ENCODE assay signal across 8 cellular contexts in genomic region chr5:177086918-177087706, GRCh38. TPM values are rescaled to one million over a fixed set of nuclear protein-coding genes. Genes with fewer than 3 reads are reported as not detected.
A peak's percentile ranks its signal among the peaks of the same experiment; 100 is the strongest.
DNase-seq lines count a peak whose midpoint lies in the region; ATAC-seq and TF ChIP-seq lines count a peak whose summit lies in the region.

No MANE protein-coding gene starts in this region.

- peak; percentile 69 to 79 for TF ChIP-seq CTCF in GM23338 (conservative IDR thresholded peaks at IDR 0.05; ENCODE audit: low read depth in 2 of 2)
- TF ChIP-seq CTCF in endodermal cell (conservative IDR thresholded peaks at IDR 0.05) = peak; percentile 99
- peak; percentile 72 to 92 (median 78) for TF ChIP-seq CTCF in nephron (IDR thresholded peaks at IDR 0.05; ENCODE audit: unreplicated experiment in 3 of 3)

- H3K27me3 ChIP-seq in GM23338 (ENCODE audit: insufficient read depth) = no peaks in the 10 kb centered on the region
- H3K27me3 ChIP-seq in endodermal cell (ENCODE audit: control insufficient read depth, insufficient read depth, low read length, poor library complexity, severe bottlenecking) = no peaks in the 10 kb centered on the region

- H3K27ac Mint-ChIP-seq in GM23338 = no peak overlapping the region
- peak overlapping the region; percentile 83 for H3K27ac Mint-ChIP-seq in endodermal cell
- H3K27ac Mint-ChIP-seq in nephron = peak overlapping the region; percentile 86 to 92 (median 91)
- no peak overlapping the region for H3K27ac Mint-ChIP-seq in stimulated activated naive CD8-positive, alpha-beta T cell treated with anti-CD3 and anti-CD28 coated beads, Interleukin-15, amount 100 ng/mL, for 72 hours

- H2AFZ ChIP-seq in GM23338 = peak overlapping the region; percentile 43; the same call in 1 of the 2 replicates

- H3K4me1 ChIP-seq in GM23338 (ENCODE audit: insufficient read depth) (peaks cover 24% of the 10 kb centered on the region), endodermal cell (ENCODE audit: control insufficient read depth, insufficient read depth, low read length) (no peaks in the 10 kb centered on the region)

- no peaks in the 10 kb centered on the region for H3K9me3 ChIP-seq in endodermal cell (ENCODE audit: control insufficient read depth, low read length)

- ATAC-seq in GM23338 (peak; percentile 82), HG03039 (IDR thresholded peaks at IDR 0.05; ENCODE audit: unreplicated experiment) (no peak)
- peak; percentile 91 for ATAC-seq in stimulated activated naive CD8-positive, alpha-beta T cell treated with anti-CD3 and anti-CD28 coated beads, Interleukin-15, amount 100 ng/mL, for 72 hours

- H3K79me2 ChIP-seq in GM23338 (replicated peaks; ENCODE audit: insufficient read depth) = peaks cover 22% of the 10 kb centered on the region

- H3K4me1 Mint-ChIP-seq in GM23338 = peaks cover 31% of the 10 kb centered on the region
- H3K4me1 Mint-ChIP-seq in endodermal cell = peaks cover 36% of the 10 kb centered on the region
- peaks cover 34% of the 10 kb centered on the region for H3K4me1 Mint-ChIP-seq in nephron
- H3K4me1 Mint-ChIP-seq in stimulated activated naive CD8-positive, alpha-beta T cell treated with anti-CD3 and anti-CD28 coated beads, Interleukin-15, amount 100 ng/mL, for 72 hours = peaks cover 13% of the 10 kb centered on the region

- H3K4me3 Mint-ChIP-seq in GM23338 = peak overlapping the region; percentile 71
- H3K4me3 Mint-ChIP-seq in endodermal cell = peak overlapping the region; percentile 72
- peak overlapping the region; percentile 79 to 88 (median 88) for H3K4me3 Mint-ChIP-seq in nephron
- peak overlapping the region in 1 of 2 donors; percentile 61 for H3K4me3 Mint-ChIP-seq in stimulated activated naive CD8-positive, alpha-beta T cell treated with anti-CD3 and anti-CD28 coated beads, Interleukin-15, amount 100 ng/mL, for 72 hours

- H3K36me3 ChIP-seq in GM23338 (ENCODE audit: insufficient read depth) (peaks cover 5% of the 10 kb centered on the region), endodermal cell (ENCODE audit: control insufficient read depth, insufficient read depth, low read length) (no peaks in the 10 kb centered on the region)

- H3K4me3 ChIP-seq in GM08714 (ENCODE audit: low read length) = peak overlapping the region; percentile 45; the same call in 1 of the 2 replicates
- peak overlapping the region; percentile 95 for H3K4me3 ChIP-seq in GM23338
- peak overlapping the region; percentile 80 for H3K4me3 ChIP-seq in endodermal cell (ENCODE audit: low read length)

- H3F3A ChIP-seq in GM23338 (replicated peaks; ENCODE audit: low read depth) = peaks cover 17% of the 10 kb centered on the region

- 5% methylated on average over 11 to 60 of the region's 60 CpGs for WGBS in endodermal cell (ENCODE audit: insufficient coverage in 1 of 2, insufficient read length in 1 of 2), 2 experiments

- peaks cover 11% of the 10 kb centered on the region for H3K27me3 Mint-ChIP-seq in GM23338 (ENCODE audit: insufficient read depth, low read depth, poor library complexity)
- H3K27me3 Mint-ChIP-seq in endodermal cell (ENCODE audit: insufficient read depth) = peaks cover 1% of the 10 kb centered on the region
- H3K27me3 Mint-ChIP-seq in nephron (ENCODE audit: low read depth) = peaks cover 14% of the 10 kb centered on the region
- peaks cover 62% of the 10 kb centered on the region for H3K27me3 Mint-ChIP-seq in stimulated activated naive CD8-positive, alpha-beta T cell treated with anti-CD3 and anti-CD28 coated beads, Interleukin-15, amount 100 ng/mL, for 72 hours

- H3K4me2 ChIP-seq in GM23338 = peak overlapping the region; percentile 98

- DNase-seq in GM23338 (ENCODE audit: low spot score) = peak; percentile 83
- peak; percentile 27 for DNase-seq in NCI-H1105 (lab: John Stamatoyannopoulos, UW)
- DNase-seq in activated CD4-positive, alpha-beta T cell treated with anti-CD3 and anti-CD28 coated beads, Interleukin-2, amount 50 U/mL, for 4 hours = peak; percentile 45 to 50
- peak; percentile 95 for DNase-seq in endodermal cell
- peak; percentile 70 to 76 for DNase-seq in stimulated activated naive CD8-positive, alpha-beta T cell treated with anti-CD3 and anti-CD28 coated beads, Interleukin-15, amount 100 ng/mL, for 72 hours

- H3K36me3 Mint-ChIP-seq in GM23338 (ENCODE audit: low read depth) = peaks cover 20% of the 10 kb centered on the region
- peaks cover 27% of the 10 kb centered on the region for H3K36me3 Mint-ChIP-seq in endodermal cell (ENCODE audit: low read depth)
- peaks cover 9% of the 10 kb centered on the region for H3K36me3 Mint-ChIP-seq in nephron (ENCODE audit: low read depth)

- H3K9me2 ChIP-seq in GM23338 (ENCODE audit: insufficient read depth) = no peaks in the 10 kb centered on the region

- peak overlapping the region; percentile 68 for H3K9ac ChIP-seq in endodermal cell (ENCODE audit: extremely low read depth, low read length, poor library complexity, severe bottlenecking)

- H3K9me3 Mint-ChIP-seq in GM23338 (no peaks in the 10 kb centered on the region; the same call in 2 of the 3 replicates), endodermal cell (no peaks in the 10 kb centered on the region), nephron (no peaks in the 10 kb centered on the region)
- H3K9me3 Mint-ChIP-seq in stimulated activated naive CD8-positive, alpha-beta T cell treated with anti-CD3 and anti-CD28 coated beads, Interleukin-15, amount 100 ng/mL, for 72 hours = no peaks in the 10 kb centered on the region

- H3K27ac ChIP-seq in GM23338 (ENCODE audit: low read depth) = no peak overlapping the region
- H3K27ac ChIP-seq in endodermal cell (ENCODE audit: low read depth, low read length) = peak overlapping the region; percentile 17

- H4K20me1 ChIP-seq in GM23338 (replicated peaks; ENCODE audit: insufficient read depth) = peaks cover 3% of the 10 kb centered on the region; the same call in 1 of the 2 replicates

TF ChIP-seq in GM23338, 12 proteins besides CTCF, POLR2A, EP300 and RAD21:
- no peak for TF ChIP-seq EZH2 (IDR thresholded peaks at IDR 0.05; ENCODE audit: low read depth, unreplicated experiment)
- TF ChIP-seq ZNF114 (CRISPR knock-in tag; IDR thresholded peaks at IDR 0.05) = no peak
- no peak for TF ChIP-seq JUNB (IDR thresholded peaks at IDR 0.05; ENCODE audit: unreplicated experiment)
- TF ChIP-seq, protein P1, sequence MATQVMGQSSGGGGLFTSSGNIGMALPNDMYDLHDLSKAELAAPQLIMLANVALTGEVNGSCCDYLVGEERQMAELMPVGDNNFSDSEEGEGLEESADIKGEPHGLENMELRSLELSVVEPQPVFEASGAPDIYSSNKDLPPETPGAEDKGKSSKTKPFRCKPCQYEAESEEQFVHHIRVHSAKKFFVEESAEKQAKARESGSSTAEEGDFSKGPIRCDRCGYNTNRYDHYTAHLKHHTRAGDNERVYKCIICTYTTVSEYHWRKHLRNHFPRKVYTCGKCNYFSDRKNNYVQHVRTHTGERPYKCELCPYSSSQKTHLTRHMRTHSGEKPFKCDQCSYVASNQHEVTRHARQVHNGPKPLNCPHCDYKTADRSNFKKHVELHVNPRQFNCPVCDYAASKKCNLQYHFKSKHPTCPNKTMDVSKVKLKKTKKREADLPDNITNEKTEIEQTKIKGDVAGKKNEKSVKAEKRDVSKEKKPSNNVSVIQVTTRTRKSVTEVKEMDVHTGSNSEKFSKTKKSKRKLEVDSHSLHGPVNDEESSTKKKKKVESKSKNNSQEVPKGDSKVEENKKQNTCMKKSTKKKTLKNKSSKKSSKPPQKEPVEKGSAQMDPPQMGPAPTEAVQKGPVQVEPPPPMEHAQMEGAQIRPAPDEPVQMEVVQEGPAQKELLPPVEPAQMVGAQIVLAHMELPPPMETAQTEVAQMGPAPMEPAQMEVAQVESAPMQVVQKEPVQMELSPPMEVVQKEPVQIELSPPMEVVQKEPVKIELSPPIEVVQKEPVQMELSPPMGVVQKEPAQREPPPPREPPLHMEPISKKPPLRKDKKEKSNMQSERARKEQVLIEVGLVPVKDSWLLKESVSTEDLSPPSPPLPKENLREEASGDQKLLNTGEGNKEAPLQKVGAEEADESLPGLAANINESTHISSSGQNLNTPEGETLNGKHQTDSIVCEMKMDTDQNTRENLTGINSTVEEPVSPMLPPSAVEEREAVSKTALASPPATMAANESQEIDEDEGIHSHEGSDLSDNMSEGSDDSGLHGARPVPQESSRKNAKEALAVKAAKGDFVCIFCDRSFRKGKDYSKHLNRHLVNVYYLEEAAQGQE (IDR thresholded peaks at IDR 0.05; ENCODE audit: unreplicated experiment) = no peak
- TF ChIP-seq NANOG (IDR thresholded peaks at IDR 0.05; ENCODE audit: borderline replicate concordance) = no peak
- TF ChIP-seq POLR2AphosphoS5 (IDR thresholded peaks at IDR 0.05; ENCODE audit: low read depth) = peak; percentile 85
- TF ChIP-seq EZH2phosphoT487 (IDR thresholded peaks at IDR 0.05; ENCODE audit: unreplicated experiment) = no peak
- TF ChIP-seq CREB1 (CRISPR knock-in tag; IDR thresholded peaks at IDR 0.05; ENCODE audit: low read depth) = peak; percentile 60; the same call in 1 of the 2 replicates
- no peak for TF ChIP-seq ZNF331 (CRISPR knock-in tag; IDR thresholded peaks at IDR 0.05; ENCODE audit: low read depth)

RNA-seq across cellular contexts. Expression of gene FGFR4, which starts 0.4 kb away (rescaled TPM):
- total RNA-seq in GM23338 (2014; rRNA removed; shearing (Covaris generic)) = 145 and 150 TPM in 2 replicates
- 40.3 and 43.4 TPM in 2 replicates for polyA plus RNA-seq in GM23338 (2016; fragmentation: Nextera tagmentation; extraction: Ambion mirVana)
- total RNA-seq in endodermal cell = 100 to 1,000 TPM; 123 to 131 TPM
- polyA plus RNA-seq in endodermal cell (2013, experiment 1 of 2) = 26.6 TPM
- polyA plus RNA-seq in endodermal cell (2013, experiment 2 of 2) = 22.8 TPM

RNA-seq across cellular contexts. Expression of gene NSD1, which starts 46.5 kb away (rescaled TPM):
- total RNA-seq in GM23338 (2014; rRNA removed; shearing (Covaris generic)) = 85.9 and 106 TPM in 2 replicates
- 82.5 and 96.4 TPM in 2 replicates for polyA plus RNA-seq in GM23338 (2016; fragmentation: Nextera tagmentation; extraction: Ambion mirVana)
- total RNA-seq in endodermal cell = 100 to 1,000 TPM; 150 to 190 TPM
- 36.0 TPM for polyA plus RNA-seq in endodermal cell (2013, experiment 1 of 2)
- polyA plus RNA-seq in endodermal cell (2013, experiment 2 of 2) = 38.8 TPM

Comparison
In these comparisons a context has a peak if more than half of its experiments do, and no peak if none do; other contexts are left out.
1. H3K4me3 ChIP-seq: peak in every context shown above with its lines; median percentile 95 in GM23338; 80 in endodermal cell; 45 in GM08714.
2. DNase-seq: peak in every context shown above with its lines; median percentile 95 in endodermal cell; 83 in GM23338; 73 in stimulated activated naive CD8-positive, alpha-beta T cell treated with anti-CD3 and anti-CD28 coated beads, Interleukin-15, amount 100 ng/mL, for 72 hours; 48 in activated CD4-positive, alpha-beta T cell treated with anti-CD3 and anti-CD28 coated beads, Interleukin-2, amount 50 U/mL, for 4 hours; 27 in NCI-H1105.
3. H3K27ac Mint-ChIP-seq: peak in endodermal cell (single experiment) and nephron (3 of 3); none in GM23338 (single experiment) and stimulated activated naive CD8-positive, alpha-beta T cell treated with anti-CD3 and anti-CD28 coated beads, Interleukin-15, amount 100 ng/mL, for 72 hours (0 of 2).
4. Peak in every context shown above with its lines, with median percentiles within 50 percentile points of each other: CTCF ChIP-seq.